Comparison of ENCODE assay signal across 8 cellular contexts in the genomic region with DNA sequence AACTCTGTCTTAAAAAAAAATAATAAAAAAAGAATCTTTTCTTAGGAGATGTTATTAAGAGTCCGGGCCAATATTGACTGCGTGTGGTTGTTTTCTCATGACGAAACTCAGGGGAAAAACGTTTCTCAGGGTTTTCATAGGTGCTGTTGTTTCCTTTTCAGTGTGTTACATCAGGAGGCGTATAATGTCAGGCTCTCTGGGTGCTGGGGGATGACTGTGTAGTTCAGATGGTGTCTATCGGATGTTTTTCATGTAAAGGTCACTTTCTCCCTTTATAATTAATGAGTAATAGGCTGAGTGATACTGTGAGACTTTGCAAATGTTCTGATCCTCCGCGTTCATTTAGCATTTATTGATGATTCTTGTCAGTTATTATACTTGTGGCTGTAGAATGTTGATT.
"Had no signal": no experiment of that assay in that cellular context is flagged by ENCODE, and none has a peak within 500 bp of the region (broad histone marks: within the 10 kb centered on the region; RNA-seq: fewer than 3 reads in every experiment).

No MANE protein-coding gene starts in this region.

- H3K4me3 Mint-ChIP-seq: GM23338, H9 had no signal

- FAIRE-seq: H1, H54, HTR-8/SVneo had no signal

- DNase-seq: H9, HCEC 1CT, IMR-90, KBM-7 had no signal

- H3K4me3 ChIP-seq: GM23338 had no signal

- H3K9me3 Mint-ChIP-seq: GM23338, H9 had no signal

- H3K4me2 ChIP-seq: GM23338 had no signal

- ATAC-seq: GM23338 had no signal

- H3K27ac Mint-ChIP-seq: GM23338, H9 had no signal

- H2AFZ ChIP-seq: GM23338 had no signal
